ENCODE assay signal across 1 cellular context in the genomic region with DNA sequence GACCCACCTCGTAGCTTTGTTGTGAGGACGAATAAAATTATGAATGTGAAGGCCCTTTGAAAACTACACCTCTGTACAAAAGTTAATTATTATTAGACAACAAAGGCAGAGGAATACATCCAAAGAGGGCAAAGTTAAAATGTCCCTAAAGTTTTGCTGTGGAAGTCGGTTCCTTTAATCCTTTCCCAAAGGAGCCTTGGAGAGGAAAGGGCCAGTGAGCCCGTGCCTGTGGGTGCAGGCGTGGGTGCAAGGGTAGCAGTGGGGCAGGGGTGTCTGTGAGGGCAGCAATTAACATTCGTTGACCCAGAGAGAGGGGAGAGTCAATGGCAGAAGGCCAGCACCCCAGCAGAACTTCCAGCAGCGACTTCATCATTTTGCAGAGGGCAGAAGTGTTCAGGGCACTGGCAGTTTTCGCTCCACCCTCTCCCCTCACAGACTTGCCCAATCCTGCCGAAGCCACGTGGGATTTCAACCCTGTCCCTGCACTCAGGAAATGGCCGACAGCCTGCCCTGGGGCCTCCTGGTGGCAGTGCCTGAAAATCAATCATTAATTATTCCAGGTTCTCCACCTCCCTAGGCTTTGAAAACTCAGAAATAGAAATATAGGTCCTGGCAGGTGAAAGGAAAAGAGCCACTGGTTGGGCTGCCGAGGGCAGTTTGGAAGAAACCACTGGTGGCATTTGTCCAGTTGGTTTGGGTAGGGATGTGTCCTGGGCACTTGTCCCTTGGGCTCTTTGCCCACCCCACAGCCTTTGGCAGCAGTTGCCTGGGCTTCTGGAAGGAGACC.
TF ChIP-seq lines count a peak whose summit lies in the region.

No MANE protein-coding gene starts in this region.

TF ChIP-seq in HepG2, 621 proteins besides CTCF, POLR2A, EP300 and RAD21 (continued from another document and continues in another):
- TF ChIP-seq GMEB1 (CRISPR knock-in tag; IDR thresholded peaks at IDR 0.05; ENCODE audit: borderline replicate concordance) = no peak
- TF ChIP-seq ZKSCAN8 (CRISPR knock-in tag; IDR thresholded peaks at IDR 0.05; ENCODE audit: borderline replicate concordance) = peak; percentile 47; the same call in 1 of the 2 replicates
- TF ChIP-seq, protein P1, sequence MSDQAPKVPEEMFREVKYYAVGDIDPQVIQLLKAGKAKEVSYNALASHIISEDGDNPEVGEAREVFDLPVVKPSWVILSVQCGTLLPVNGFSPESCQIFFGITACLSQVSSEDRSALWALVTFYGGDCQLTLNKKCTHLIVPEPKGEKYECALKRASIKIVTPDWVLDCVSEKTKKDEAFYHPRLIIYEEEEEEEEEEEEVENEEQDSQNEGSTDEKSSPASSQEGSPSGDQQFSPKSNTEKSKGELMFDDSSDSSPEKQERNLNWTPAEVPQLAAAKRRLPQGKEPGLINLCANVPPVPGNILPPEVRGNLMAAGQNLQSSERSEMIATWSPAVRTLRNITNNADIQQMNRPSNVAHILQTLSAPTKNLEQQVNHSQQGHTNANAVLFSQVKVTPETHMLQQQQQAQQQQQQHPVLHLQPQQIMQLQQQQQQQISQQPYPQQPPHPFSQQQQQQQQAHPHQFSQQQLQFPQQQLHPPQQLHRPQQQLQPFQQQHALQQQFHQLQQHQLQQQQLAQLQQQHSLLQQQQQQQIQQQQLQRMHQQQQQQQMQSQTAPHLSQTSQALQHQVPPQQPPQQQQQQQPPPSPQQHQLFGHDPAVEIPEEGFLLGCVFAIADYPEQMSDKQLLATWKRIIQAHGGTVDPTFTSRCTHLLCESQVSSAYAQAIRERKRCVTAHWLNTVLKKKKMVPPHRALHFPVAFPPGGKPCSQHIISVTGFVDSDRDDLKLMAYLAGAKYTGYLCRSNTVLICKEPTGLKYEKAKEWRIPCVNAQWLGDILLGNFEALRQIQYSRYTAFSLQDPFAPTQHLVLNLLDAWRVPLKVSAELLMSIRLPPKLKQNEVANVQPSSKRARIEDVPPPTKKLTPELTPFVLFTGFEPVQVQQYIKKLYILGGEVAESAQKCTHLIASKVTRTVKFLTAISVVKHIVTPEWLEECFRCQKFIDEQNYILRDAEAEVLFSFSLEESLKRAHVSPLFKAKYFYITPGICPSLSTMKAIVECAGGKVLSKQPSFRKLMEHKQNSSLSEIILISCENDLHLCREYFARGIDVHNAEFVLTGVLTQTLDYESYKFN (CRISPR knock-in tag; conservative IDR thresholded peaks at IDR 0.05) = peak; percentile 86
- TF ChIP-seq ZSCAN20 (CRISPR knock-in tag; IDR thresholded peaks at IDR 0.05; ENCODE audit: borderline replicate concordance) = no peak
- TF ChIP-seq NFKBIZ (CRISPR knock-in tag; IDR thresholded peaks at IDR 0.05) = no peak
- no peak for TF ChIP-seq EEA1 (CRISPR knock-in tag; IDR thresholded peaks at IDR 0.05; ENCODE audit: borderline replicate concordance)
- peak; percentile 57 for TF ChIP-seq GFI1 (CRISPR knock-in tag; IDR thresholded peaks at IDR 0.05; ENCODE audit: borderline replicate concordance)
- 0 out of 2 replicates have a peak, but pooled peaks have one; percentile 72 for TF ChIP-seq ZNF264 (CRISPR knock-in tag; IDR thresholded peaks at IDR 0.05)
- no peak for TF ChIP-seq SKI (IDR thresholded peaks at IDR 0.05; ENCODE audit: partially characterized antibody)
- TF ChIP-seq ZNF619 (CRISPR knock-in tag; IDR thresholded peaks at IDR 0.05) = no peak
- TF ChIP-seq ARHGAP35 (CRISPR knock-in tag; IDR thresholded peaks at IDR 0.05; ENCODE audit: borderline replicate concordance) = peak; percentile 65; the same call in 1 of the 2 replicates
- TF ChIP-seq MIER2 (CRISPR knock-in tag; IDR thresholded peaks at IDR 0.05) = peak; percentile 76; the same call in 1 of the 2 replicates
- no peak for TF ChIP-seq NR1H2 (CRISPR knock-in tag; IDR thresholded peaks at IDR 0.05; ENCODE audit: borderline replicate concordance, low read depth)
- TF ChIP-seq SIX1 (CRISPR knock-in tag; IDR thresholded peaks at IDR 0.05; ENCODE audit: borderline replicate concordance) = no peak
- TF ChIP-seq ZMYM4 (CRISPR knock-in tag; IDR thresholded peaks at IDR 0.05) = peak; percentile 80
- no peak for TF ChIP-seq BRF2 (CRISPR knock-in tag; IDR thresholded peaks at IDR 0.05)
- peak; percentile 36; the same call in 1 of the 2 replicates for TF ChIP-seq NFYB (CRISPR knock-in tag; IDR thresholded peaks at IDR 0.05)
- 0 out of 2 replicates have a peak, but pooled peaks have one; percentile 5 for TF ChIP-seq ZNF709 (CRISPR knock-in tag; IDR thresholded peaks at IDR 0.05)
- TF ChIP-seq, protein P2, sequence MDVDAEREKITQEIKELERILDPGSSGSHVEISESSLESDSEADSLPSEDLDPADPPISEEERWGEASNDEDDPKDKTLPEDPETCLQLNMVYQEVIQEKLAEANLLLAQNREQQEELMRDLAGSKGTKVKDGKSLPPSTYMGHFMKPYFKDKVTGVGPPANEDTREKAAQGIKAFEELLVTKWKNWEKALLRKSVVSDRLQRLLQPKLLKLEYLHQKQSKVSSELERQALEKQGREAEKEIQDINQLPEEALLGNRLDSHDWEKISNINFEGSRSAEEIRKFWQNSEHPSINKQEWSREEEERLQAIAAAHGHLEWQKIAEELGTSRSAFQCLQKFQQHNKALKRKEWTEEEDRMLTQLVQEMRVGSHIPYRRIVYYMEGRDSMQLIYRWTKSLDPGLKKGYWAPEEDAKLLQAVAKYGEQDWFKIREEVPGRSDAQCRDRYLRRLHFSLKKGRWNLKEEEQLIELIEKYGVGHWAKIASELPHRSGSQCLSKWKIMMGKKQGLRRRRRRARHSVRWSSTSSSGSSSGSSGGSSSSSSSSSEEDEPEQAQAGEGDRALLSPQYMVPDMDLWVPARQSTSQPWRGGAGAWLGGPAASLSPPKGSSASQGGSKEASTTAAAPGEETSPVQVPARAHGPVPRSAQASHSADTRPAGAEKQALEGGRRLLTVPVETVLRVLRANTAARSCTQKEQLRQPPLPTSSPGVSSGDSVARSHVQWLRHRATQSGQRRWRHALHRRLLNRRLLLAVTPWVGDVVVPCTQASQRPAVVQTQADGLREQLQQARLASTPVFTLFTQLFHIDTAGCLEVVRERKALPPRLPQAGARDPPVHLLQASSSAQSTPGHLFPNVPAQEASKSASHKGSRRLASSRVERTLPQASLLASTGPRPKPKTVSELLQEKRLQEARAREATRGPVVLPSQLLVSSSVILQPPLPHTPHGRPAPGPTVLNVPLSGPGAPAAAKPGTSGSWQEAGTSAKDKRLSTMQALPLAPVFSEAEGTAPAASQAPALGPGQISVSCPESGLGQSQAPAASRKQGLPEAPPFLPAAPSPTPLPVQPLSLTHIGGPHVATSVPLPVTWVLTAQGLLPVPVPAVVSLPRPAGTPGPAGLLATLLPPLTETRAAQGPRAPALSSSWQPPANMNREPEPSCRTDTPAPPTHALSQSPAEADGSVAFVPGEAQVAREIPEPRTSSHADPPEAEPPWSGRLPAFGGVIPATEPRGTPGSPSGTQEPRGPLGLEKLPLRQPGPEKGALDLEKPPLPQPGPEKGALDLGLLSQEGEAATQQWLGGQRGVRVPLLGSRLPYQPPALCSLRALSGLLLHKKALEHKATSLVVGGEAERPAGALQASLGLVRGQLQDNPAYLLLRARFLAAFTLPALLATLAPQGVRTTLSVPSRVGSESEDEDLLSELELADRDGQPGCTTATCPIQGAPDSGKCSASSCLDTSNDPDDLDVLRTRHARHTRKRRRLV (CRISPR knock-in tag; IDR thresholded peaks at IDR 0.05) = peak; percentile 82
- no peak for TF ChIP-seq PAWR (CRISPR knock-in tag; IDR thresholded peaks at IDR 0.05; ENCODE audit: borderline replicate concordance)
- peak; percentile 82 for TF ChIP-seq TBX2 (CRISPR knock-in tag; IDR thresholded peaks at IDR 0.05; ENCODE audit: borderline replicate concordance)
- peak; percentile 44 for TF ChIP-seq HNRNPLL (IDR thresholded peaks at IDR 0.05; ENCODE audit: low read depth, low read length, poor library complexity, severe bottlenecking)
- peak; percentile 72 for TF ChIP-seq RBFOX2 (IDR thresholded peaks at IDR 0.05; ENCODE audit: low read depth, low read length)
- no peak for TF ChIP-seq MTF1 (CRISPR knock-in tag; IDR thresholded peaks at IDR 0.05)
- no peak for TF ChIP-seq MBNL3 (CRISPR knock-in tag; conservative IDR thresholded peaks at IDR 0.05)
- TF ChIP-seq ZNF691 (CRISPR knock-in tag; IDR thresholded peaks at IDR 0.05; ENCODE audit: borderline replicate concordance, low read depth) = no peak
- 0 out of 2 replicates have a peak, but pooled peaks have one; percentile 61 for TF ChIP-seq ZBTB44 (CRISPR knock-in tag; IDR thresholded peaks at IDR 0.05)
- no peak; the same call in 1 of the 2 replicates for TF ChIP-seq AHDC1 (CRISPR knock-in tag; IDR thresholded peaks at IDR 0.05; ENCODE audit: borderline replicate concordance)
- no peak for TF ChIP-seq NR0B2 (CRISPR knock-in tag; IDR thresholded peaks at IDR 0.05)
- no peak for TF ChIP-seq ZNF354B (CRISPR knock-in tag; IDR thresholded peaks at IDR 0.05)
- no peak for TF ChIP-seq ZSCAN29 (CRISPR knock-in tag; conservative IDR thresholded peaks at IDR 0.05)
- no peak for TF ChIP-seq GZF1 (CRISPR knock-in tag; IDR thresholded peaks at IDR 0.05)
- no peak for TF ChIP-seq TCF7L2 (IDR thresholded peaks at IDR 0.05; ENCODE audit: low read depth, low read length)
- TF ChIP-seq ZNF343 (CRISPR knock-in tag; IDR thresholded peaks at IDR 0.05) = 0 out of 2 replicates have a peak, but pooled peaks have one; percentile 48
- TF ChIP-seq TP53 (CRISPR knock-in tag; conservative IDR thresholded peaks at IDR 0.05) = no peak
